In the genomic region with DNA sequence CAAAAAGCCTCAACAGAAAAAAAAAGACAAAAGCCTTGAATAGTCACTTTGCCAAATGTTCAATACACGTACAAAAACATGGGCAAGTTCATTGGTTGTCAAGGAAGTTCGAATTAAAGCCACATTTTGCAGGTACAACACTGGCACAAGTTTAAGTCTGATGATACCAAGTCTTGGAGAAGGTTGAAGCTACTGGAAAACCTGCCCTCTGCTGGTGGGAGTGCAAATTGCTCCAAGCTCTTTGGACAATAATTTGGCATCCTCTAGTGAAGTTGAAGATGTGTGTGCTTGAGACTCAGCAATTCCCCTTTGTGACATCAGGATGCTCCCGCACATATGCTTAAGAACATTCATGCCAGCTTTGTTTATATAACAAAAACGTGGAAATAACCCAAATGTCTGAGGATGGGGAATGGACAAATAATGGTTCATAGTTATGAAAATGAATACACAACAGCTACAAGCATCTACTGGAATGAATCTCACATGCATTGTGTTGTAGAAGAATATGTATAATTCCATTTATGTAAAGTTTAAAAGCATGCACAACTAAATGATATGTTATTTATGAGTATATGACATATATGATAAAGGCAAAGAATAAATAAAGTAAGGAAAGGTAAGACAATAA, we compare ENCODE assay signal across 8 cellular contexts.
DNase-seq lines count a peak whose midpoint lies in the region; ATAC-seq and TF ChIP-seq lines count a peak whose summit lies in the region.

No MANE protein-coding gene starts in this region.

- H3F3A ChIP-seq in GM23248 (ENCODE audit: insufficient read depth), result no peaks in the 10 kb centered on the region

- H3K27ac ChIP-seq in GM23248, result no peak overlapping the region
- no peak overlapping the region for H3K27ac ChIP-seq in prostate gland

- peaks cover 11% of the 10 kb centered on the region; the same call in 1 of the 2 replicates for H3K27me3 ChIP-seq in GM23248 (replicated peaks; ENCODE audit: insufficient read depth)
- no peaks in the 10 kb centered on the region for H3K27me3 ChIP-seq in NT2/D1 (ENCODE audit: insufficient read depth, insufficient read length)
- no peaks in the 10 kb centered on the region for H3K27me3 ChIP-seq in prostate gland (replicated peaks; ENCODE audit: insufficient read depth)

- 3% methylated on average over 4 of the region's 4 CpGs for WGBS in GM23248 (ENCODE audit: low coverage in 1 of 2, low lambda C conversion rate in 2 of 2, missing lambda C conversion rate in 2 of 2), 2 experiments
- WGBS in prostate gland, result 12% methylated on average over 4 of the region's 4 CpGs

- no peaks in the 10 kb centered on the region for H3K4me1 ChIP-seq in GM23248 (ENCODE audit: insufficient read depth)
- H3K4me1 ChIP-seq in NT2/D1 (ENCODE audit: insufficient read depth, insufficient read length), result peaks cover 3% of the 10 kb centered on the region
- no peaks in the 10 kb centered on the region for H3K4me1 ChIP-seq in prostate gland (replicated peaks)

- no peak for ATAC-seq in GM18517 (IDR thresholded peaks at IDR 0.05; ENCODE audit: unreplicated experiment)

- no TSS peak for BruUV-seq in Calu3 (replicated peaks; lab: Mats Ljungman, UMichigan)

- no peaks in the 10 kb centered on the region for H3K9me3 ChIP-seq in GM23248 (ENCODE audit: low read depth)
- H3K9me3 ChIP-seq in NT2/D1 (ENCODE audit: insufficient read depth, low read length), result no peaks in the 10 kb centered on the region
- no peaks in the 10 kb centered on the region for H3K9me3 ChIP-seq in prostate gland

- TF ChIP-seq POLR2A in prostate gland (IDR thresholded peaks at IDR 0.05), result no peak

- no peak overlapping the region for H3K4me3 Mint-ChIP-seq in Calu3 (ENCODE audit: low read depth, unreplicated experiment)

- H3K9me3 Mint-ChIP-seq in Calu3 (ENCODE audit: low read depth, unreplicated experiment), result no peaks in the 10 kb centered on the region

- peak; percentile 31 for TF ChIP-seq CTCF in Calu3 (IDR thresholded peaks at IDR 0.05; ENCODE audit: unreplicated experiment)
- peak; percentile 46 to 85 (median 76) for TF ChIP-seq CTCF in prostate gland (IDR thresholded peaks at IDR 0.05)

- no peak overlapping the region for H2AFZ ChIP-seq in GM23248

- no peaks in the 10 kb centered on the region for H3K9me2 ChIP-seq in GM23248 (ENCODE audit: insufficient read depth)

- peak; percentile 53 for DNase-seq in Calu3
- DNase-seq in GM23248, result peak; percentile 36
- DNase-seq in NT2/D1 (ENCODE audit: low read depth, low spot score), result peak; percentile 49
- peak; percentile 46 for DNase-seq in activated T-cell treated with anti-CD3 and anti-CD28 coated beads for 24 hours (ENCODE audit: low read depth)
- DNase-seq in fibroblast of the conjunctiva (ENCODE audit: low read depth), result peak; percentile 9
- peak; percentile 56 for DNase-seq in prostate gland (ENCODE audit: low spot score)
- DNase-seq in NCI-H1092 treated with DMSO at 0.1 percent for 48 hours (lab: John Stamatoyannopoulos, UW), result no peak

- no peak overlapping the region for H3K4me2 ChIP-seq in GM23248 (ENCODE audit: unreplicated experiment)

- H4K20me1 ChIP-seq in GM23248 (ENCODE audit: insufficient read depth), result no peaks in the 10 kb centered on the region

- H3K79me2 ChIP-seq in GM23248 (ENCODE audit: insufficient read depth), result no peaks in the 10 kb centered on the region

- H3K36me3 ChIP-seq in GM23248 (ENCODE audit: low read depth), result no peaks in the 10 kb centered on the region
- H3K36me3 ChIP-seq in NT2/D1 (ENCODE audit: insufficient read depth, insufficient read length, low read length), result no peaks in the 10 kb centered on the region
- no peaks in the 10 kb centered on the region for H3K36me3 ChIP-seq in prostate gland

- no peaks in the 10 kb centered on the region for H3K36me3 Mint-ChIP-seq in Calu3 (ENCODE audit: insufficient read depth, unreplicated experiment)

- no peaks in the 10 kb centered on the region for H3K27me3 Mint-ChIP-seq in Calu3 (ENCODE audit: unreplicated experiment)

- H3K4me1 Mint-ChIP-seq in Calu3 (ENCODE audit: low read depth, unreplicated experiment), result no peaks in the 10 kb centered on the region

- H3K9ac ChIP-seq in GM23248 (no peak overlapping the region), NT2/D1 (ENCODE audit: insufficient read length, low read depth) (no peak overlapping the region)

- in situ Hi-C loops in GM23248 (cut with MboI), result no loop called here

- intact Hi-C loops in Calu3 (cut with micrococcal nuclease; ENCODE audit: unreplicated experiment), result loop anchor here (1.0 to 5.0 kb wide), 3 partner anchors 115 to 650 kb away; no protein-coding TSS in a partner anchor
- intact Hi-C loops in prostate gland (cut with DNase I), result loop anchor here (5.0 kb wide), 1 partner anchor 405 kb away; no protein-coding TSS in a partner anchor

- no peak overlapping the region for H3K27ac Mint-ChIP-seq in Calu3 (ENCODE audit: unreplicated experiment)

- CTCF ChIA-PET in Calu3 (lab: Charles Lee), result interaction anchor here (0.7 to 1.2 kb wide), 2 partner anchors 115 to 685 kb away, joined by 3 to 12 read pairs; no protein-coding TSS in a partner anchor

- H3K4me3 ChIP-seq in GM23248, result no peak overlapping the region
- H3K4me3 ChIP-seq in NT2/D1 (ENCODE audit: insufficient read length, low read depth), result no peak overlapping the region
- no peak overlapping the region for H3K4me3 ChIP-seq in prostate gland
